1 cellular context compared by ENCODE assay signal in the genomic region with DNA sequence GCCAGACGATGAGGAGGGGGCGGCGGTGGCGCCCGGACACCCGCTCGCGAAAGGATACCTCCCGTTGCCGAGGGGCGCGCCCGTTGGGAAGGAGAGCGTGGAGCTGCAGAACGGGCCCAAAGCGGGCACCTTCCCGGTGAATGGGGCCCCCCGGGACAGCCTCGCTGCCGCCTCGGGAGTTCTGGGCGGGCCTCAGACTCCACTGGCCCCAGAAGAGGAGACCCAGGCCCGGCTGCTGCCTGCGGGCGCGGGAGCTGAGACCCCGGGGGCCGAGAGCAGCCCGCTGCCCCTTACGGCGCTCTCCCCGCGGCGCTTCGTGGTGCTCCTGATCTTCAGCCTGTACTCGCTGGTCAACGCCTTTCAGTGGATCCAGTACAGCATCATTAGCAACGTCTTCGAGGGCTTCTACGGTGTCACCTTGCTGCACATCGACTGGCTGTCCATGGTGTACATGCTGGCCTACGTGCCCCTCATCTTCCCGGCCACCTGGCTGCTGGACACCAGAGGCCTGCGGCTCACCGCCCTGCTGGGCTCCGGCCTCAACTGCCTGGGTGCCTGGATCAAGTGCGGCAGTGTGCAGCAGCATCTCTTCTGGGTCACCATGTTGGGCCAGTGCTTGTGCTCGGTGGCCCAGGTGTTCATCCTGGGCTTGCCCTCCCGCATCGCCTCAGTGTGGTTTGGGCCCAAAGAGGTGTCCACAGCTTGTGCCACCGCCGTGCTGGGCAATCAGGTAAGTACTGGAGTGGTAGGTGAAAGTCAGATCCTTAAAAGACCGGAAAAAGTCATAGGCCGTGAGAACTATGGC.
TF ChIP-seq lines count a peak whose summit lies in the region.

No MANE protein-coding gene starts in this region.

TF ChIP-seq in HepG2, 621 proteins besides CTCF, POLR2A, EP300 and RAD21 (continued from another document and continues in another):
- TF ChIP-seq RERE (CRISPR knock-in tag; IDR thresholded peaks at IDR 0.05; ENCODE audit: low read depth): no peak
- TF ChIP-seq HNRNPL (IDR thresholded peaks at IDR 0.05; ENCODE audit: low read depth, low read length): no peak
- peak; percentile 88 for TF ChIP-seq AGO2 (optimal IDR thresholded peaks at IDR 0.05; ENCODE audit: low read depth, low read length)
- TF ChIP-seq ZBTB46 (CRISPR knock-in tag; IDR thresholded peaks at IDR 0.05; ENCODE audit: borderline replicate concordance): no peak
- peak; percentile 55; the same call in 1 of the 2 replicates for TF ChIP-seq ZNF563 (CRISPR knock-in tag; IDR thresholded peaks at IDR 0.05)
- no peak for TF ChIP-seq ZFP62 (CRISPR knock-in tag; IDR thresholded peaks at IDR 0.05)
- peak; percentile 10 for TF ChIP-seq HNRNPK (IDR thresholded peaks at IDR 0.05; ENCODE audit: low read depth, low read length, poor library complexity, severe bottlenecking)
- peak; percentile 76; the same call in 1 of the 2 replicates for TF ChIP-seq TGIF2 (CRISPR knock-in tag; IDR thresholded peaks at IDR 0.05)
- 0 out of 2 replicates have a peak, but pooled peaks have one; percentile 65 for TF ChIP-seq ZNF530 (CRISPR knock-in tag; IDR thresholded peaks at IDR 0.05; ENCODE audit: low read depth)
- TF ChIP-seq ZNF142 (CRISPR knock-in tag; IDR thresholded peaks at IDR 0.05): no peak
- TF ChIP-seq, protein P1, sequence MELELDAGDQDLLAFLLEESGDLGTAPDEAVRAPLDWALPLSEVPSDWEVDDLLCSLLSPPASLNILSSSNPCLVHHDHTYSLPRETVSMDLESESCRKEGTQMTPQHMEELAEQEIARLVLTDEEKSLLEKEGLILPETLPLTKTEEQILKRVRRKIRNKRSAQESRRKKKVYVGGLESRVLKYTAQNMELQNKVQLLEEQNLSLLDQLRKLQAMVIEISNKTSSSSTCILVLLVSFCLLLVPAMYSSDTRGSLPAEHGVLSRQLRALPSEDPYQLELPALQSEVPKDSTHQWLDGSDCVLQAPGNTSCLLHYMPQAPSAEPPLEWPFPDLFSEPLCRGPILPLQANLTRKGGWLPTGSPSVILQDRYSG (CRISPR knock-in tag; IDR thresholded peaks at IDR 0.05): no peak
- TF ChIP-seq, protein P2, sequence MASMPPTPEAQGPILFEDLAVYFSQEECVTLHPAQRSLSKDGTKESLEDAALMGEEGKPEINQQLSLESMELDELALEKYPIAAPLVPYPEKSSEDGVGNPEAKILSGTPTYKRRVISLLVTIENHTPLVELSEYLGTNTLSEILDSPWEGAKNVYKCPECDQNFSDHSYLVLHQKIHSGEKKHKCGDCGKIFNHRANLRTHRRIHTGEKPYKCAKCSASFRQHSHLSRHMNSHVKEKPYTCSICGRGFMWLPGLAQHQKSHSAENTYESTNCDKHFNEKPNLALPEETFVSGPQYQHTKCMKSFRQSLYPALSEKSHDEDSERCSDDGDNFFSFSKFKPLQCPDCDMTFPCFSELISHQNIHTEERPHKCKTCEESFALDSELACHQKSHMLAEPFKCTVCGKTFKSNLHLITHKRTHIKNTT (CRISPR knock-in tag; IDR thresholded peaks at IDR 0.05): no peak
- TF ChIP-seq ZNF207 (IDR thresholded peaks at IDR 0.05; ENCODE audit: borderline replicate concordance): no peak
- 0 out of 2 replicates have a peak, but pooled peaks have one; percentile 10 for TF ChIP-seq AHR (CRISPR knock-in tag; IDR thresholded peaks at IDR 0.05)
- TF ChIP-seq GABPA (IDR thresholded peaks at IDR 0.05; ENCODE audit: low read depth, low read length): no peak
- no peak for TF ChIP-seq GABPA (CRISPR knock-in tag; IDR thresholded peaks at IDR 0.05; ENCODE audit: low read depth)
- TF ChIP-seq NONO (IDR thresholded peaks at IDR 0.05): no peak
- 0 out of 2 replicates have a peak, but pooled peaks have one; percentile 36 for TF ChIP-seq NONO (CRISPR knock-in tag; conservative IDR thresholded peaks at IDR 0.05)
- no peak for TF ChIP-seq ATF7-NPFF (CRISPR knock-in tag; IDR thresholded peaks at IDR 0.05; ENCODE audit: low read depth)
- TF ChIP-seq RBM39 (IDR thresholded peaks at IDR 0.05; ENCODE audit: low read depth, low read length, poor library complexity, severe bottlenecking): peak; percentile 7
- TF ChIP-seq JDP2 (CRISPR knock-in tag; IDR thresholded peaks at IDR 0.05; ENCODE audit: borderline replicate concordance): no peak
- TF ChIP-seq ZNF562 (CRISPR knock-in tag; IDR thresholded peaks at IDR 0.05; ENCODE audit: borderline replicate concordance): no peak
- no peak for TF ChIP-seq TOPORS (CRISPR knock-in tag; IDR thresholded peaks at IDR 0.05)
- TF ChIP-seq ZNF580 (CRISPR knock-in tag; IDR thresholded peaks at IDR 0.05; ENCODE audit: borderline replicate concordance, low read depth): no peak
- TF ChIP-seq, protein P3, sequence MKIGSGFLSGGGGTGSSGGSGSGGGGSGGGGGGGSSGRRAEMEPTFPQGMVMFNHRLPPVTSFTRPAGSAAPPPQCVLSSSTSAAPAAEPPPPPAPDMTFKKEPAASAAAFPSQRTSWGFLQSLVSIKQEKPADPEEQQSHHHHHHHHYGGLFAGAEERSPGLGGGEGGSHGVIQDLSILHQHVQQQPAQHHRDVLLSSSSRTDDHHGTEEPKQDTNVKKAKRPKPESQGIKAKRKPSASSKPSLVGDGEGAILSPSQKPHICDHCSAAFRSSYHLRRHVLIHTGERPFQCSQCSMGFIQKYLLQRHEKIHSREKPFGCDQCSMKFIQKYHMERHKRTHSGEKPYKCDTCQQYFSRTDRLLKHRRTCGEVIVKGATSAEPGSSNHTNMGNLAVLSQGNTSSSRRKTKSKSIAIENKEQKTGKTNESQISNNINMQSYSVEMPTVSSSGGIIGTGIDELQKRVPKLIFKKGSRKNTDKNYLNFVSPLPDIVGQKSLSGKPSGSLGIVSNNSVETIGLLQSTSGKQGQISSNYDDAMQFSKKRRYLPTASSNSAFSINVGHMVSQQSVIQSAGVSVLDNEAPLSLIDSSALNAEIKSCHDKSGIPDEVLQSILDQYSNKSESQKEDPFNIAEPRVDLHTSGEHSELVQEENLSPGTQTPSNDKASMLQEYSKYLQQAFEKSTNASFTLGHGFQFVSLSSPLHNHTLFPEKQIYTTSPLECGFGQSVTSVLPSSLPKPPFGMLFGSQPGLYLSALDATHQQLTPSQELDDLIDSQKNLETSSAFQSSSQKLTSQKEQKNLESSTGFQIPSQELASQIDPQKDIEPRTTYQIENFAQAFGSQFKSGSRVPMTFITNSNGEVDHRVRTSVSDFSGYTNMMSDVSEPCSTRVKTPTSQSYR (CRISPR knock-in tag; IDR thresholded peaks at IDR 0.05; ENCODE audit: borderline replicate concordance): no peak
- TF ChIP-seq, protein P4, sequence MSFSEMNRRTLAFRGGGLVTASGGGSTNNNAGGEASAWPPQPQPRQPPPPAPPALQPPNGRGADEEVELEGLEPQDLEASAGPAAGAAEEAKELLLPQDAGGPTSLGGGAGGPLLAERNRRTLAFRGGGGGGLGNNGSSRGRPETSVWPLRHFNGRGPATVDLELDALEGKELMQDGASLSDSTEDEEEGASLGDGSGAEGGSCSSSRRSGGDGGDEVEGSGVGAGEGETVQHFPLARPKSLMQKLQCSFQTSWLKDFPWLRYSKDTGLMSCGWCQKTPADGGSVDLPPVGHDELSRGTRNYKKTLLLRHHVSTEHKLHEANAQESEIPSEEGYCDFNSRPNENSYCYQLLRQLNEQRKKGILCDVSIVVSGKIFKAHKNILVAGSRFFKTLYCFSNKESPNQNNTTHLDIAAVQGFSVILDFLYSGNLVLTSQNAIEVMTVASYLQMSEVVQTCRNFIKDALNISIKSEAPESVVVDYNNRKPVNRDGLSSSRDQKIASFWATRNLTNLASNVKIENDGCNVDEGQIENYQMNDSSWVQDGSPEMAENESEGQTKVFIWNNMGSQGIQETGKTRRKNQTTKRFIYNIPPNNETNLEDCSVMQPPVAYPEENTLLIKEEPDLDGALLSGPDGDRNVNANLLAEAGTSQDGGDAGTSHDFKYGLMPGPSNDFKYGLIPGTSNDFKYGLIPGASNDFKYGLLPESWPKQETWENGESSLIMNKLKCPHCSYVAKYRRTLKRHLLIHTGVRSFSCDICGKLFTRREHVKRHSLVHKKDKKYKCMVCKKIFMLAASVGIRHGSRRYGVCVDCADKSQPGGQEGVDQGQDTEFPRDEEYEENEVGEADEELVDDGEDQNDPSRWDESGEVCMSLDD (CRISPR knock-in tag; IDR thresholded peaks at IDR 0.05; ENCODE audit: borderline replicate concordance): peak; percentile 30; the same call in 1 of the 2 replicates
- TF ChIP-seq KAT8 (CRISPR knock-in tag; IDR thresholded peaks at IDR 0.05): no peak
- no peak for TF ChIP-seq MAFF (IDR thresholded peaks at IDR 0.05; ENCODE audit: low read depth, low read length)
- no peak for TF ChIP-seq MYNN (CRISPR knock-in tag; IDR thresholded peaks at IDR 0.05; ENCODE audit: low read depth)
